Comparison of ENCODE assay signal across 30 cellular contexts in genomic region chrX:50721771-50722521, GRCh38.
DNase-seq lines count a peak whose midpoint lies in the region; ATAC-seq and TF ChIP-seq lines count a peak whose summit lies in the region.
"Had no signal": no experiment of that assay in that cellular context is flagged by ENCODE, and none has a peak within 500 bp of the region (broad histone marks: within the 10 kb centered on the region; RNA-seq: fewer than 3 reads in every experiment).

No MANE protein-coding gene starts in this region.

- DNase-seq in EH (ENCODE audit: low read depth) (peak; percentile 22), NT2/D1 (ENCODE audit: low read depth, low spot score) (peak; percentile 57), endodermal cell (peak; percentile 80), nephron progenitor cell (peak; percentile 49), ACHN (no peak), NCI-H510A treated with DMSO at 0.1 percent for 48 hours (lab: John Stamatoyannopoulos, UW) (no peak)
- no peak for DNase-seq in effector CD8-positive, alpha-beta T cell (lab: John Stamatoyannopoulos, UW)
- DNase-seq: activated CD4-positive, alpha-beta T cell treated with anti-CD3 and anti-CD28 coated beads, Interleukin-2, amount 10 ng/mL, durations not matched to agents 7 days and 5 days; activated gamma-delta T cell; activated naive CD8-positive, alpha-beta T cell treated with anti-CD3 and anti-CD28 coated beads, Interleukin-2, amount 10 ng/mL, durations not matched to agents 7 days and 5 days; activated T-cell treated with anti-CD3 and anti-CD28 coated beads, Interleukin-2, amount 50 U/mL, for 24 hours; caudate nucleus; GDM1; hippocampal formation; left ventricle myocardium superior; MM.1S; NCI-H1417; NCI-H2029 treated with DMSO at 0.1 percent for 48 hours; NCI-H2227 treated with DMSO at 0.1 percent for 48 hours; psoas muscle; T1000 had no signal

- TF ChIP-seq CTCF in endodermal cell (conservative IDR thresholded peaks at IDR 0.05) (no peak), nephron progenitor cell (IDR thresholded peaks at IDR 0.05) (no peak)

- in situ Hi-C loops in ACHN (cut with HindIII; ENCODE audit: low pct_ligation_motif_present, low pct_unique_long_range_greater_than_20kb, low sequenced_read_pairs): no loop called here

- H3K4me1 ChIP-seq in NT2/D1 (ENCODE audit: insufficient read depth, insufficient read length) (no peaks in the 10 kb centered on the region), endodermal cell (ENCODE audit: control insufficient read depth, insufficient read depth, low read length) (peaks cover 7% of the 10 kb centered on the region)
- H3K4me1 ChIP-seq: ascending aorta, BLaER1, psoas muscle had no signal

- WGBS in endodermal cell (ENCODE audit: insufficient coverage in 1 of 2, insufficient read length in 1 of 2), 2 experiments: 100% methylated on average over 1 of the region's 1 CpG; no CpG with 5 or more reads in 1 of the 2 experiments

- H3K27me3 ChIP-seq in NT2/D1 (ENCODE audit: insufficient read depth, insufficient read length): no peaks in the 10 kb centered on the region
- H3K27me3 ChIP-seq in endodermal cell (ENCODE audit: control insufficient read depth, insufficient read depth, low read length, poor library complexity, severe bottlenecking): no peaks in the 10 kb centered on the region
- H3K27me3 ChIP-seq: ascending aorta, gastroesophageal sphincter had no signal

- H3K27ac Mint-ChIP-seq in endodermal cell (peak overlapping the region; percentile 73), nephron progenitor cell (peak overlapping the region; percentile 44)
- H3K27ac Mint-ChIP-seq: activated CD4-positive, alpha-beta T cell treated with anti-CD3 and anti-CD28 coated beads, Interleukin-2, amount 10 ng/mL, durations not matched to agents 7 days and 5 days; activated naive CD8-positive, alpha-beta T cell treated with anti-CD3 and anti-CD28 coated beads, Interleukin-2, amount 10 ng/mL, durations not matched to agents 7 days and 5 days; activated T-cell treated with anti-CD3 and anti-CD28 coated beads, Interleukin-2, amount 50 U/mL, for 24 hours; dendritic cell treated with granulocyte-macrophage colony-stimulating factor and Interleukin-4, amounts not matched to agents 40 ng/mL and 50 ng/mL, for 4 days; stimulated activated naive CD8-positive, alpha-beta T cell treated with anti-CD3 and anti-CD28 coated beads, Interleukin-15, Interleukin-2, amounts not matched to agents 100 ng/mL and 50 ng/mL, for 24 hours had no signal

- peaks cover 34% of the 10 kb centered on the region for H3K4me1 Mint-ChIP-seq in endodermal cell
- H3K4me1 Mint-ChIP-seq in nephron progenitor cell: peaks cover 41% of the 10 kb centered on the region
- H3K4me1 Mint-ChIP-seq: activated CD4-positive, alpha-beta T cell treated with anti-CD3 and anti-CD28 coated beads, Interleukin-2, amount 10 ng/mL, durations not matched to agents 7 days and 5 days; activated naive CD8-positive, alpha-beta T cell treated with anti-CD3 and anti-CD28 coated beads, Interleukin-2, amount 10 ng/mL, durations not matched to agents 7 days and 5 days had no signal

- H3K4me3 ChIP-seq in NT2/D1 (ENCODE audit: insufficient read length, low read depth) (no peak overlapping the region), endodermal cell (ENCODE audit: low read length) (no peak overlapping the region)
- H3K4me3 ChIP-seq: ascending aorta, BLaER1, gastroesophageal sphincter, psoas muscle, thoracic aorta had no signal

- H3K36me3 ChIP-seq in NT2/D1 (ENCODE audit: insufficient read depth, insufficient read length, low read length) (no peaks in the 10 kb centered on the region), endodermal cell (ENCODE audit: control insufficient read depth, insufficient read depth, low read length) (no peaks in the 10 kb centered on the region)
- H3K36me3 ChIP-seq: ascending aorta, BLaER1, gastroesophageal sphincter, thoracic aorta had no signal

- peak overlapping the region; percentile 48 for H3K27ac ChIP-seq in endodermal cell (ENCODE audit: low read depth, low read length)
- H3K27ac ChIP-seq: ascending aorta, BLaER1, gastroesophageal sphincter, KMS-11, psoas muscle, thoracic aorta had no signal

- H3K9ac ChIP-seq in NT2/D1 (ENCODE audit: insufficient read length, low read depth) (no peak overlapping the region), endodermal cell (ENCODE audit: extremely low read depth, low read length, poor library complexity, severe bottlenecking) (peak overlapping the region; percentile 49)
- H3K9ac ChIP-seq: BLaER1, KMS-11 had no signal

- H3K9me3 Mint-ChIP-seq in endodermal cell (peaks cover 64% of the 10 kb centered on the region), nephron progenitor cell (peaks cover 47% of the 10 kb centered on the region)
- H3K9me3 Mint-ChIP-seq: activated CD4-positive, alpha-beta T cell treated with anti-CD3 and anti-CD28 coated beads, Interleukin-2, amount 10 ng/mL, durations not matched to agents 7 days and 5 days; activated naive CD8-positive, alpha-beta T cell treated with anti-CD3 and anti-CD28 coated beads, Interleukin-2, amount 10 ng/mL, durations not matched to agents 7 days and 5 days; activated T-cell treated with anti-CD3 and anti-CD28 coated beads, Interleukin-2, amount 50 U/mL, for 24 hours; dendritic cell treated with granulocyte-macrophage colony-stimulating factor and Interleukin-4, amounts not matched to agents 40 ng/mL and 50 ng/mL, for 4 days; stimulated activated naive CD8-positive, alpha-beta T cell treated with anti-CD3 and anti-CD28 coated beads, Interleukin-15, Interleukin-2, amounts not matched to agents 100 ng/mL and 50 ng/mL, for 24 hours had no signal

- H3K4me3 Mint-ChIP-seq in endodermal cell (no peak overlapping the region), nephron progenitor cell (no peak overlapping the region)
- H3K4me3 Mint-ChIP-seq: activated CD4-positive, alpha-beta T cell treated with anti-CD3 and anti-CD28 coated beads, Interleukin-2, amount 10 ng/mL, durations not matched to agents 7 days and 5 days; activated naive CD8-positive, alpha-beta T cell treated with anti-CD3 and anti-CD28 coated beads, Interleukin-2, amount 10 ng/mL, durations not matched to agents 7 days and 5 days; activated T-cell treated with anti-CD3 and anti-CD28 coated beads, Interleukin-2, amount 50 U/mL, for 24 hours; dendritic cell treated with granulocyte-macrophage colony-stimulating factor and Interleukin-4, amounts not matched to agents 40 ng/mL and 50 ng/mL, for 4 days; stimulated activated naive CD8-positive, alpha-beta T cell treated with anti-CD3 and anti-CD28 coated beads, Interleukin-15, Interleukin-2, amounts not matched to agents 100 ng/mL and 50 ng/mL, for 24 hours had no signal

- H3K36me3 Mint-ChIP-seq in endodermal cell (ENCODE audit: low read depth): peaks cover 14% of the 10 kb centered on the region
- H3K36me3 Mint-ChIP-seq in nephron progenitor cell (ENCODE audit: low read depth): peaks cover 16% of the 10 kb centered on the region
- H3K36me3 Mint-ChIP-seq: activated naive CD8-positive, alpha-beta T cell treated with anti-CD3 and anti-CD28 coated beads, Interleukin-2, amount 10 ng/mL, durations not matched to agents 7 days and 5 days had no signal

- H3K27me3 Mint-ChIP-seq in endodermal cell (ENCODE audit: insufficient read depth) (no peaks in the 10 kb centered on the region), nephron progenitor cell (ENCODE audit: low read depth, poor library complexity) (peaks cover 5% of the 10 kb centered on the region)
- H3K27me3 Mint-ChIP-seq: activated CD4-positive, alpha-beta T cell treated with anti-CD3 and anti-CD28 coated beads, Interleukin-2, amount 10 ng/mL, durations not matched to agents 7 days and 5 days; activated naive CD8-positive, alpha-beta T cell treated with anti-CD3 and anti-CD28 coated beads, Interleukin-2, amount 10 ng/mL, durations not matched to agents 7 days and 5 days; dendritic cell treated with granulocyte-macrophage colony-stimulating factor and Interleukin-4, amounts not matched to agents 40 ng/mL and 50 ng/mL, for 4 days; stimulated activated naive CD8-positive, alpha-beta T cell treated with anti-CD3 and anti-CD28 coated beads, Interleukin-15, Interleukin-2, amounts not matched to agents 100 ng/mL and 50 ng/mL, for 24 hours had no signal

- no peak for ATAC-seq in HG02798 (IDR thresholded peaks at IDR 0.05; ENCODE audit: poor library complexity, unreplicated experiment)
- ATAC-seq: gastroesophageal sphincter, left ventricle myocardium superior, psoas muscle, Right ventricle myocardium inferior had no signal

- H3K9me3 ChIP-seq in NT2/D1 (ENCODE audit: insufficient read depth, low read length): peaks cover 7% of the 10 kb centered on the region; the same call in 1 of the 2 replicates
- H3K9me3 ChIP-seq in endodermal cell (ENCODE audit: control insufficient read depth, low read length): no peaks in the 10 kb centered on the region
- H3K9me3 ChIP-seq: ascending aorta, BLaER1, gastroesophageal sphincter, psoas muscle, thoracic aorta had no signal

Comparison
In these comparisons a context has a peak if more than half of its experiments do, and no peak if none do; other contexts are left out.
1. DNase-seq: peak in EH (single experiment), NT2/D1 (single experiment), endodermal cell (single experiment) and nephron progenitor cell (single experiment); none in ACHN (single experiment), NCI-H510A treated with DMSO at 0.1 percent for 48 hours (single experiment) and effector CD8-positive, alpha-beta T cell (single experiment).